In the genomic region with DNA sequence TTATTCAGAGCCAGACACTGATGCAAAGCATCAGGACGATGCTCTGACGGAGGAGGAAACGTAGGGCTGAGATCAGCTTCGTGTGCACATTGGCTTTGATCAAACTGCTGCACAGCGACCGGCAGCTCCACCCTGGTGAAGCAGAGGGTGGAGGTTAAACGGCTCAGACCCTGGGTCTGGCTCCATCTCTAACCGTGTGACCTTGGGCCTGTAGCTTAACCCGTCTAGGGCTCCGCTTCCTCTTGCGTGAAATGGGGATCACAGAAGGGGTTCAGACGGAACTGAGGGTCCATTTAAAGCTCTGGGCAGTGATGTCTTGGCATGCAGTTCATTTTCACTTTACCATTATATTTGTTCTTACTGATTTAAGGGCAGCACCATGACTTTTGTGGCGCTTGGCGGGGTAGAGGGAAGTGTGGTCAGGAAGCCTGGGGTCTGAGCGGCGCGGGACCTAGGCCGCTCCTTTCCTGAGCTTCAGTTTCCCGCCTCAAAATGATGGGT, we compare ENCODE assay signal across 7 cellular contexts. TPM values are rescaled to one million over a fixed set of nuclear protein-coding genes. Genes with fewer than 3 reads are reported as not detected.
DNase-seq lines count a peak whose midpoint lies in the region; ATAC-seq and TF ChIP-seq lines count a peak whose summit lies in the region.

No MANE protein-coding gene starts in this region.

- H3K4me1 Mint-ChIP-seq in glutamatergic neuron (ENCODE audit: low read depth, unreplicated experiment), result peaks cover 1% of the 10 kb centered on the region
- peaks cover 10% of the 10 kb centered on the region for H3K4me1 Mint-ChIP-seq in progenitor cell of endocrine pancreas (ENCODE audit: low read depth)

- CTCF ChIA-PET in HEK293T (lab: Yijun Ruan, JAX), result interaction anchor here (0.9 kb wide), 1 partner anchor 97 kb away, joined by 3 read pairs; no protein-coding TSS in a partner anchor

- peak overlapping the region; percentile 21 for H3K27ac Mint-ChIP-seq in glutamatergic neuron (ENCODE audit: unreplicated experiment)
- H3K27ac Mint-ChIP-seq in progenitor cell of endocrine pancreas, result peak overlapping the region; percentile 93

- H3K9me3 Mint-ChIP-seq in glutamatergic neuron (ENCODE audit: unreplicated experiment), result peaks cover 3% of the 10 kb centered on the region
- H3K9me3 Mint-ChIP-seq in progenitor cell of endocrine pancreas (ENCODE audit: low read depth), result no peaks in the 10 kb centered on the region

- DNase-seq in GM12865 (ENCODE audit: low read depth) (peak; percentile 75), HEK293T (ENCODE audit: extremely low spot score) (peak; percentile 30), NCI-H82 (lab: John Stamatoyannopoulos, UW) (peak; percentile 73), glutamatergic neuron (no peak), progenitor cell of endocrine pancreas (ENCODE audit: low spot score, unreplicated experiment) (no peak)
- peak; percentile 13 to 25 for DNase-seq in activated T-helper 1 cell treated with anti-CD3 and anti-CD28 coated beads, Interleukin-2, amount 50 U/mL, for 16 hours (ENCODE audit: low read depth in 1 of 2, low spot score in 1 of 2)

- POLR2A ChIA-PET in HEK293T (lab: Yijun Ruan, JAX), result interaction anchor here (0.6 to 2.7 kb wide), 16 partner anchors 8 to 84 kb away, joined by 3 to 31 read pairs (median 6); a partner anchor contains a TSS

- ATAC-seq in GM21515 (IDR thresholded peaks at IDR 0.05; ENCODE audit: unreplicated experiment), result no peak

- H3K4me3 ChIP-seq in GM12865 (ENCODE audit: low read depth, low read length), result peak overlapping the region; percentile 73

- TF ChIP-seq CTCF in GM12865 (IDR thresholded peaks at IDR 0.05; ENCODE audit: insufficient read depth, low read depth, low read length, missing control alignments) (no peak), glutamatergic neuron (IDR thresholded peaks at IDR 0.05; ENCODE audit: partially characterized antibody, unreplicated experiment) (no peak), progenitor cell of endocrine pancreas (IDR thresholded peaks at IDR 0.05; ENCODE audit: unreplicated experiment) (no peak)

- H3K4me3 Mint-ChIP-seq in glutamatergic neuron (ENCODE audit: unreplicated experiment), result peak overlapping the region; percentile 88
- H3K4me3 Mint-ChIP-seq in progenitor cell of endocrine pancreas (ENCODE audit: low read depth), result peak overlapping the region; percentile 99

- H3K27me3 Mint-ChIP-seq in glutamatergic neuron (ENCODE audit: unreplicated experiment), result no peaks in the 10 kb centered on the region
- no peaks in the 10 kb centered on the region for H3K27me3 Mint-ChIP-seq in progenitor cell of endocrine pancreas

- H3K36me3 Mint-ChIP-seq in glutamatergic neuron (ENCODE audit: unreplicated experiment) (no peaks in the 10 kb centered on the region), progenitor cell of endocrine pancreas (ENCODE audit: insufficient read depth) (peaks cover 5% of the 10 kb centered on the region)

TF ChIP-seq in HEK293T, 16 proteins besides CTCF, POLR2A, EP300 and RAD21:
- TF ChIP-seq NFRKB (IDR thresholded peaks at IDR 0.05) (no peak), HDGF (IDR thresholded peaks at IDR 0.05; ENCODE audit: borderline replicate concordance) (no peak), BHLHE40 (IDR thresholded peaks at IDR 0.05; ENCODE audit: borderline replicate concordance) (no peak), ZNF384 (IDR thresholded peaks at IDR 0.05) (no peak), FOXK2 (IDR thresholded peaks at IDR 0.05) (no peak), SP1 (IDR thresholded peaks at IDR 0.05) (no peak), FOXM1 (IDR thresholded peaks at IDR 0.05; ENCODE audit: borderline replicate concordance) (no peak), LEF1 (IDR thresholded peaks at IDR 0.05; ENCODE audit: borderline replicate concordance) (no peak), ELF4 (IDR thresholded peaks at IDR 0.05) (no peak), CTBP1 (IDR thresholded peaks at IDR 0.05; ENCODE audit: borderline replicate concordance) (no peak), ARNT (IDR thresholded peaks at IDR 0.05) (no peak), L3MBTL2 (conservative IDR thresholded peaks at IDR 0.05) (no peak), SUZ12 (IDR thresholded peaks at IDR 0.05) (no peak)
- TF ChIP-seq, protein P1, sequence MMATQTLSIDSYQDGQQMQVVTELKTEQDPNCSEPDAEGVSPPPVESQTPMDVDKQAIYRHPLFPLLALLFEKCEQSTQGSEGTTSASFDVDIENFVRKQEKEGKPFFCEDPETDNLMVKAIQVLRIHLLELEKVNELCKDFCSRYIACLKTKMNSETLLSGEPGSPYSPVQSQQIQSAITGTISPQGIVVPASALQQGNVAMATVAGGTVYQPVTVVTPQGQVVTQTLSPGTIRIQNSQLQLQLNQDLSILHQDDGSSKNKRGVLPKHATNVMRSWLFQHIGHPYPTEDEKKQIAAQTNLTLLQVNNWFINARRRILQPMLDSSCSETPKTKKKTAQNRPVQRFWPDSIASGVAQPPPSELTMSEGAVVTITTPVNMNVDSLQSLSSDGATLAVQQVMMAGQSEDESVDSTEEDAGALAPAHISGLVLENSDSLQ (IDR thresholded peaks at IDR 0.05), result no peak

RNA-seq across cellular contexts. Expression of a gene that starts 0.6 kb away (rescaled TPM):
- total RNA-seq in glutamatergic neuron (ENCODE audit: unreplicated experiment) (4.9 TPM), progenitor cell of endocrine pancreas (13.3 and 17.2 TPM in 2 replicates)

Comparison
In these comparisons a context has a peak if more than half of its experiments do, and no peak if none do; other contexts are left out.
1. DNase-seq: peak in GM12865 (single experiment), HEK293T (single experiment), NCI-H82 (single experiment) and activated T-helper 1 cell treated with anti-CD3 and anti-CD28 coated beads, Interleukin-2, amount 50 U/mL, for 16 hours (2 of 2); none in glutamatergic neuron (single experiment) and progenitor cell of endocrine pancreas (single experiment).